11 cellular contexts compared by ENCODE assay signal in the genomic region with DNA sequence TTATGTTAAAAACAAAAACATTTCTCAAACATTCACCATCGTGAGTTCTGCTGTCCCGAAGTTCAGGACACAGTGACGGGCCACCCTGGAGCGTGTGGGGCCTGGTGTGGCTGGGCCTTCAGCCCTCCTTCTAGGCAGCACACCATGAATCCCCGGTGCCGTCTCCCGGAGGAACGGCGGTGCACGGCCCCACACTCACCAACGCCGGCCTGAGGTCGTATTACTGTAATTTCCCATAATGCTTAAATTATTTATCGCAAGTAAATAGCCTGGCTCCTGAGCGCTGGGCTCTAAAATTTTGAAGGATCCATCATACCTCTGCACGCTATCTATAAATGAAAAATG. TPM values are rescaled to one million over a fixed set of nuclear protein-coding genes. Genes with fewer than 3 reads are reported as not detected.
DNase-seq lines count a peak whose midpoint lies in the region; ATAC-seq and TF ChIP-seq lines count a peak whose summit lies in the region.
"Had no signal": no experiment of that assay in that cellular context is flagged by ENCODE, and none has a peak within 500 bp of the region (broad histone marks: within the 10 kb centered on the region; RNA-seq: fewer than 3 reads in every experiment).

No MANE protein-coding gene starts in this region.

- intact Hi-C loops in dorsolateral prefrontal cortex (cut with DNase I): loop anchor here in 1 of 2 donors (2.0 kb wide), 1 partner anchor 26 kb away; the partner anchor contains the start of gene LRRC27
- intact Hi-C loops in posterior vena cava (cut with DNase I): no loop called here

- H3K27me3 ChIP-seq in MG63: no peaks in the 10 kb centered on the region
- no peaks in the 10 kb centered on the region for H3K27me3 ChIP-seq in dorsolateral prefrontal cortex
- H3K27me3 ChIP-seq: uterus had no signal

- no peaks in the 10 kb centered on the region for H3K36me3 ChIP-seq in MG63
- H3K36me3 ChIP-seq: neutrophil, uterus had no signal

- peak; percentile 22 for DNase-seq in activated CD4-positive, CD25-positive, alpha-beta regulatory T cell treated with anti-CD3 and anti-CD28 coated beads, Interleukin-2, amount 50 U/mL, for 72 hours
- no peak for DNase-seq in activated CD4-positive, CD25-positive, alpha-beta regulatory T cell (lab: John Stamatoyannopoulos, UW)
- DNase-seq in MG63 (no peak), dorsolateral prefrontal cortex (peak in 2 of 10 donors; percentile 14 to 19), posterior vena cava (ENCODE audit: low spot score) (peak; percentile 16), DMS153 (lab: John Stamatoyannopoulos, UW) (no peak)
- DNase-seq: NCI-H2227 treated with DMSO at 0.1 percent for 48 hours, uterus had no signal

- no peaks in the 10 kb centered on the region for H3K9me3 ChIP-seq in MG63
- H3K9me3 ChIP-seq: neutrophil, uterus had no signal

- H3K4me3 ChIP-seq in MG63 (peak overlapping the region; percentile 56), dorsolateral prefrontal cortex (peak overlapping the region in 56 of 59 donors; percentile 63 to 99 (median 91))

- peak overlapping the region in 6 of 59 donors; percentile 3 to 36 (median 8) for H3K27ac ChIP-seq in dorsolateral prefrontal cortex
- H3K27ac ChIP-seq: neutrophil, uterus had no signal

- TF ChIP-seq CTCF in dorsolateral prefrontal cortex (IDR thresholded peaks at IDR 0.05 in 54 of 56, conservative IDR thresholded peaks at IDR 0.05 in 2 of 56; ENCODE audit: low read depth in 1 of 56, partially characterized antibody in 56 of 56): no peak

- no peak for ATAC-seq in HG03175 (IDR thresholded peaks at IDR 0.05; ENCODE audit: unreplicated experiment)
- ATAC-seq in SK-N-SH treated with all-trans-retinoic acid at 6 μM for 48 hours: no peak

TF ChIP-seq in SK-N-SH treated with all-trans-retinoic acid at 6 μM for 48 hours, 23 proteins besides CTCF, POLR2A, EP300 and RAD21:
- TF ChIP-seq, protein P1, sequence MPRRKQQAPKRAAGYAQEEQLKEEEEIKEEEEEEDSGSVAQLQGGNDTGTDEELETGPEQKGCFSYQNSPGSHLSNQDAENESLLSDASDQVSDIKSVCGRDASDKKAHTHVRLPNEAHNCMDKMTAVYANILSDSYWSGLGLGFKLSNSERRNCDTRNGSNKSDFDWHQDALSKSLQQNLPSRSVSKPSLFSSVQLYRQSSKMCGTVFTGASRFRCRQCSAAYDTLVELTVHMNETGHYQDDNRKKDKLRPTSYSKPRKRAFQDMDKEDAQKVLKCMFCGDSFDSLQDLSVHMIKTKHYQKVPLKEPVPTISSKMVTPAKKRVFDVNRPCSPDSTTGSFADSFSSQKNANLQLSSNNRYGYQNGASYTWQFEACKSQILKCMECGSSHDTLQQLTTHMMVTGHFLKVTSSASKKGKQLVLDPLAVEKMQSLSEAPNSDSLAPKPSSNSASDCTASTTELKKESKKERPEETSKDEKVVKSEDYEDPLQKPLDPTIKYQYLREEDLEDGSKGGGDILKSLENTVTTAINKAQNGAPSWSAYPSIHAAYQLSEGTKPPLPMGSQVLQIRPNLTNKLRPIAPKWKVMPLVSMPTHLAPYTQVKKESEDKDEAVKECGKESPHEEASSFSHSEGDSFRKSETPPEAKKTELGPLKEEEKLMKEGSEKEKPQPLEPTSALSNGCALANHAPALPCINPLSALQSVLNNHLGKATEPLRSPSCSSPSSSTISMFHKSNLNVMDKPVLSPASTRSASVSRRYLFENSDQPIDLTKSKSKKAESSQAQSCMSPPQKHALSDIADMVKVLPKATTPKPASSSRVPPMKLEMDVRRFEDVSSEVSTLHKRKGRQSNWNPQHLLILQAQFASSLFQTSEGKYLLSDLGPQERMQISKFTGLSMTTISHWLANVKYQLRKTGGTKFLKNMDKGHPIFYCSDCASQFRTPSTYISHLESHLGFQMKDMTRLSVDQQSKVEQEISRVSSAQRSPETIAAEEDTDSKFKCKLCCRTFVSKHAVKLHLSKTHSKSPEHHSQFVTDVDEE (CRISPR knock-in tag; IDR thresholded peaks at IDR 0.05): no peak
- TF ChIP-seq CSDC2 (CRISPR knock-in tag; IDR thresholded peaks at IDR 0.05): no peak
- no peak for TF ChIP-seq SNAI2 (CRISPR knock-in tag; IDR thresholded peaks at IDR 0.05)
- TF ChIP-seq CSRNP3 (CRISPR knock-in tag; IDR thresholded peaks at IDR 0.05): no peak
- no peak for TF ChIP-seq ISL1 (CRISPR knock-in tag; IDR thresholded peaks at IDR 0.05)
- no peak for TF ChIP-seq RARB (CRISPR knock-in tag; IDR thresholded peaks at IDR 0.05)
- no peak for TF ChIP-seq ZNF70 (CRISPR knock-in tag; IDR thresholded peaks at IDR 0.05)
- TF ChIP-seq ZFP3 (CRISPR knock-in tag; IDR thresholded peaks at IDR 0.05): no peak
- TF ChIP-seq ZNF565 (CRISPR knock-in tag; conservative IDR thresholded peaks at IDR 0.05; ENCODE audit: low read depth): no peak
- TF ChIP-seq ESRRG (CRISPR knock-in tag; IDR thresholded peaks at IDR 0.05): no peak
- TF ChIP-seq, protein P2, sequence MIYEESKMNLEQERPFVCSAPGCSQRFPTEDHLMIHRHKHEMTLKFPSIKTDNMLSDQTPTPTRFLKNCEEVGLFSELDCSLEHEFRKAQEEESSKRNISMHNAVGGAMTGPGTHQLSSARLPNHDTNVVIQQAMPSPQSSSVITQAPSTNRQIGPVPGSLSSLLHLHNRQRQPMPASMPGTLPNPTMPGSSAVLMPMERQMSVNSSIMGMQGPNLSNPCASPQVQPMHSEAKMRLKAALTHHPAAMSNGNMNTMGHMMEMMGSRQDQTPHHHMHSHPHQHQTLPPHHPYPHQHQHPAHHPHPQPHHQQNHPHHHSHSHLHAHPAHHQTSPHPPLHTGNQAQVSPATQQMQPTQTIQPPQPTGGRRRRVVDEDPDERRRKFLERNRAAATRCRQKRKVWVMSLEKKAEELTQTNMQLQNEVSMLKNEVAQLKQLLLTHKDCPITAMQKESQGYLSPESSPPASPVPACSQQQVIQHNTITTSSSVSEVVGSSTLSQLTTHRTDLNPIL (CRISPR knock-in tag; IDR thresholded peaks at IDR 0.05; ENCODE audit: low read depth): no peak
- no peak for TF ChIP-seq ZC3H10 (CRISPR knock-in tag; IDR thresholded peaks at IDR 0.05)
- TF ChIP-seq BACH2 (CRISPR knock-in tag; IDR thresholded peaks at IDR 0.05; ENCODE audit: borderline replicate concordance): no peak
- TF ChIP-seq TOX (CRISPR knock-in tag; IDR thresholded peaks at IDR 0.05; ENCODE audit: borderline replicate concordance): no peak

RNA-seq across cellular contexts. Expression of gene STK32C, which starts 1.4 kb away (rescaled TPM):
- total RNA-seq in MG63 (2014; rRNA removed; shearing (Covaris generic); ENCODE audit: low replicate concordance): 25.9 and 36.6 TPM in 2 replicates
- total RNA-seq in dorsolateral prefrontal cortex (10 to 100 TPM; 30.1 to 78.4 (median 57.0) TPM), posterior vena cava (1 to 10 TPM; 6.3 to 9.7 TPM)

RNA-seq across cellular contexts. Expression of gene LRRC27, which starts 25.7 kb away (rescaled TPM):
- 8.3 and 13.7 TPM in 2 replicates for total RNA-seq in MG63 (2014; rRNA removed; shearing (Covaris generic); ENCODE audit: low replicate concordance)
- total RNA-seq in dorsolateral prefrontal cortex (10 to 100 TPM; 14.0 to 36.4 (median 25.3) TPM), posterior vena cava (1 to 10 TPM; 4.7 to 6.5 TPM)

Comparison
In these comparisons a context has a peak if more than half of its experiments do, and no peak if none do; other contexts are left out.
1. DNase-seq: peak in activated CD4-positive, CD25-positive, alpha-beta regulatory T cell treated with anti-CD3 and anti-CD28 coated beads, Interleukin-2, amount 50 U/mL, for 72 hours (single experiment) and posterior vena cava (single experiment); none in activated CD4-positive, CD25-positive, alpha-beta regulatory T cell (0 of 4), MG63 (single experiment) and DMS153 (single experiment).